Comparison of ENCODE assay signal across 16 cellular contexts in genomic region chr9:37437616-37438015, GRCh38.
"Had no signal": no experiment of that assay in that cellular context is flagged by ENCODE, and none has a peak within 500 bp of the region (broad histone marks: within the 10 kb centered on the region; RNA-seq: fewer than 3 reads in every experiment).

No MANE protein-coding gene starts in this region.

- H3K4me3 Mint-ChIP-seq: activated naive CD4-positive, alpha-beta T cell treated with anti-CD3 and anti-CD28 coated beads, Interleukin-2, amount 50 U/mL, for 24 hours; activated T-cell treated with anti-CD3 and anti-CD28 coated beads, Interleukin-2, amount 50 U/mL, for 4 hours; natural killer cell treated with Interleukin-12 subunit alpha and Interleukin-12 subunit beta and Interleukin-15 and Interleukin-18, amount 100 ng/mL, for 72 hours had no signal

- ATAC-seq: activated T-cell treated with anti-CD3 and anti-CD28 coated beads, Interleukin-2, amount 50 U/mL, for 4 hours; esophagus mucosa; left lung; natural killer cell treated with Interleukin-12 subunit alpha and Interleukin-12 subunit beta and Interleukin-15 and Interleukin-18, amount 100 ng/mL, for 72 hours had no signal

- H3K9me3 ChIP-seq: breast epithelium, left lung, stomach, thoracic aorta had no signal

- H3K27me3 Mint-ChIP-seq: activated naive CD4-positive, alpha-beta T cell treated with anti-CD3 and anti-CD28 coated beads, Interleukin-2, amount 50 U/mL, for 24 hours; natural killer cell treated with Interleukin-12 subunit alpha and Interleukin-12 subunit beta and Interleukin-15 and Interleukin-18, amount 100 ng/mL, for 72 hours; progenitor cell of endocrine pancreas had no signal

- H3K27me3 ChIP-seq: breast epithelium, left lung, stomach had no signal

- H3K4me3 ChIP-seq: breast epithelium, left lung, stomach, thoracic aorta had no signal

- H3K27ac ChIP-seq: breast epithelium, left lung, stomach, thoracic aorta had no signal

- H3K9me3 Mint-ChIP-seq: activated naive CD4-positive, alpha-beta T cell treated with anti-CD3 and anti-CD28 coated beads, Interleukin-2, amount 50 U/mL, for 24 hours; activated T-cell treated with anti-CD3 and anti-CD28 coated beads, Interleukin-2, amount 50 U/mL, for 4 hours; natural killer cell treated with Interleukin-12 subunit alpha and Interleukin-12 subunit beta and Interleukin-15 and Interleukin-18, amount 100 ng/mL, for 72 hours had no signal

- DNase-seq: activated CD4-positive, alpha-beta T cell treated with anti-CD3 and anti-CD28 coated beads for 1 hour; activated CD4-positive, alpha-beta T cell treated with anti-CD3 and anti-CD28 coated beads, Interleukin-2, amount 50 U/mL, for 4 hours; activated effector memory CD4-positive, alpha-beta T cell treated with anti-CD3 and anti-CD28 coated beads, Interleukin-2, amount 50 U/mL, for 16 hours; activated T-cell treated with anti-CD3 and anti-CD28 coated beads, Interleukin-2, amount 50 U/mL, for 4 hours; left lung; mesenchymal stem cell; stimulated activated CD4-positive, alpha-beta T cell treated with anti-CD3 and anti-CD28 coated beads, Interleukin-12 subunit alpha, Interleukin-12 subunit beta, amount 100 ng/mL, for 4 hours; stimulated activated CD4-positive, alpha-beta T cell treated with anti-CD3 and anti-CD28 coated beads, Interleukin-2, amount 100 ng/mL, for 24 hours; stomach; T-helper 9 cell had no signal

- H3K27ac Mint-ChIP-seq: activated naive CD4-positive, alpha-beta T cell treated with anti-CD3 and anti-CD28 coated beads, Interleukin-2, amount 50 U/mL, for 24 hours; natural killer cell treated with Interleukin-12 subunit alpha and Interleukin-12 subunit beta and Interleukin-15 and Interleukin-18, amount 100 ng/mL, for 72 hours; progenitor cell of endocrine pancreas had no signal
